18 cellular contexts compared by ENCODE assay signal in genomic region chr17:66665194-66665593, GRCh38.
DNase-seq lines count a peak whose midpoint lies in the region; TF ChIP-seq lines count a peak whose summit lies in the region.
"Had no signal": no experiment of that assay in that cellular context is flagged by ENCODE, and none has a peak within 500 bp of the region (broad histone marks: within the 10 kb centered on the region; RNA-seq: fewer than 3 reads in every experiment).

No MANE protein-coding gene starts in this region.

- H2AFZ ChIP-seq in mammary epithelial cell (ENCODE audit: low read depth, low read length), result no peak overlapping the region

- dilution Hi-C loops in mammary epithelial cell (cut with HindIII; ENCODE audit: low sequenced_read_pairs), result no loop called here

- H3K4me2 ChIP-seq in mammary epithelial cell (ENCODE audit: insufficient read depth, low read depth, low read length), result no peak overlapping the region

- BruUV-seq in mammary epithelial cell (replicated peaks; lab: Mats Ljungman, UMichigan) (no TSS peak), MCF 10A (replicated peaks; lab: Mats Ljungman, UMichigan) (no TSS peak)

- TF ChIP-seq CTCF in mammary epithelial cell (conservative IDR thresholded peaks at IDR 0.05 in 1 of 2, IDR thresholded peaks at IDR 0.05 in 1 of 2; ENCODE audit: extremely low read depth in 1 of 2, insufficient read depth in 1 of 2, low read depth in 1 of 2, low read length in 2 of 2) (no peak), MCF 10A (IDR thresholded peaks at IDR 0.05; ENCODE audit: unreplicated experiment) (no peak), epithelial cell of esophagus (IDR thresholded peaks at IDR 0.05; ENCODE audit: insufficient read depth, low read depth, low read length, missing control alignments) (no peak)

- no peak for TF ChIP-seq POLR2A in erythroblast (IDR thresholded peaks at IDR 0.05; ENCODE audit: low read length)

- in situ Hi-C loops in mammary epithelial cell (cut with MboI; ENCODE audit: low sequenced_read_pairs in 2 of 2), result loop anchor here in 1 of 2 donors (25.0 kb wide), 2 partner anchors 103 to 403 kb away; no protein-coding TSS in a partner anchor

- H4K20me1 ChIP-seq in mammary epithelial cell (ENCODE audit: insufficient read depth, low read length), result no peaks in the 10 kb centered on the region

- intact Hi-C loops in mammary epithelial cell (cut with micrococcal nuclease), result no loop called here
- intact Hi-C loops in MCF 10A (cut with micrococcal nuclease), result no loop called here

- H3K36me3 ChIP-seq in mammary epithelial cell (ENCODE audit: insufficient read depth, low read length), result no peaks in the 10 kb centered on the region

- H3K9me3 Mint-ChIP-seq in MCF 10A (ENCODE audit: unreplicated experiment), result peaks cover 13% of the 10 kb centered on the region

- H3K27me3 Mint-ChIP-seq in MCF 10A (ENCODE audit: insufficient read depth, unreplicated experiment), result no peaks in the 10 kb centered on the region

- WGBS in mammary epithelial cell (ENCODE audit: low coverage, missing lambda C conversion rate), result 79% methylated on average over 4 of the region's 4 CpGs

- H3K79me2 ChIP-seq in mammary epithelial cell (ENCODE audit: insufficient read depth, low read length), result no peaks in the 10 kb centered on the region

- no peak overlapping the region for H3K4me3 ChIP-seq in mammary epithelial cell (replicated peaks in 1 of 3; ENCODE audit: insufficient read depth in 1 of 3, low read depth in 2 of 3, low read length in 3 of 3)
- no peak overlapping the region for H3K4me3 ChIP-seq in epithelial cell of esophagus (ENCODE audit: low read length)
- H3K4me3 ChIP-seq: SJSA1 had no signal

- DNase-seq in mammary epithelial cell (peak; percentile 59), MCF 10A (ENCODE audit: unreplicated experiment) (no peak), RKO (ENCODE audit: low spot score) (peak; percentile 7), epithelial cell of esophagus (ENCODE audit: low read depth) (peak; percentile 49), erythroblast (lab: John Stamatoyannopoulos, UW) (no peak), NCI-H1694 treated with DMSO at 0.1 percent for 48 hours (lab: John Stamatoyannopoulos, UW) (no peak)
- no peak for DNase-seq in central memory CD4-positive, alpha-beta T cell
- DNase-seq: COR-L47, DMS153, H7, MV-4-11, NCI-H1417 treated with DMSO at 0.1 percent for 48 hours, NCI-H2029, NCI-H2171, NCI-H748 treated with DMSO at 0.1 percent for 48 hours, OCI-M1 had no signal

- H3K4me3 Mint-ChIP-seq in MCF 10A (ENCODE audit: unreplicated experiment), result no peak overlapping the region
- H3K4me3 Mint-ChIP-seq: CD14-positive monocyte had no signal

- peaks cover 10% of the 10 kb centered on the region for H3K36me3 Mint-ChIP-seq in MCF 10A (ENCODE audit: insufficient read depth, unreplicated experiment)

- CTCF ChIA-PET in mammary epithelial cell (lab: Charles Lee; ENCODE audit: low non-redundant PET) (no interaction called here), MCF 10A (lab: Yijun Ruan, JAX) (interaction anchor here (1.0 kb wide), 1 partner anchor 465 kb away, joined by 5 read pairs; no protein-coding TSS in a partner anchor)

- H3K4me1 ChIP-seq in mammary epithelial cell (ENCODE audit: insufficient read depth, low read length), result peaks cover 25% of the 10 kb centered on the region
- H3K4me1 ChIP-seq: SJSA1 had no signal

- POLR2A ChIA-PET in MCF 10A (lab: Yijun Ruan, JAX), result no interaction called here

- H3K4me1 Mint-ChIP-seq in MCF 10A (ENCODE audit: insufficient read depth, unreplicated experiment), result peaks cover 17% of the 10 kb centered on the region

- H3K27ac Mint-ChIP-seq in MCF 10A (ENCODE audit: low read depth, unreplicated experiment), result no peak overlapping the region
- H3K27ac Mint-ChIP-seq: CD14-positive monocyte had no signal

- H3K9ac ChIP-seq in mammary epithelial cell (ENCODE audit: insufficient read depth, low read length), result no peak overlapping the region

- no peak overlapping the region for H3K27ac ChIP-seq in mammary epithelial cell (ENCODE audit: insufficient read depth, low read depth, low read length)
- H3K27ac ChIP-seq: SJSA1 had no signal

- no peaks in the 10 kb centered on the region for H3K9me3 ChIP-seq in mammary epithelial cell (replicated peaks; ENCODE audit: insufficient read depth, low read length)
- H3K9me3 ChIP-seq: SJSA1 had no signal

- H3K27me3 ChIP-seq in mammary epithelial cell (ENCODE audit: insufficient read depth, low read length), result no peaks in the 10 kb centered on the region
- H3K27me3 ChIP-seq: SJSA1 had no signal

Comparison
In these comparisons a context has a peak if more than half of its experiments do, and no peak if none do; other contexts are left out.
1. DNase-seq: peak in mammary epithelial cell (single experiment), RKO (single experiment) and epithelial cell of esophagus (single experiment); none in MCF 10A (single experiment), erythroblast (0 of 2), NCI-H1694 treated with DMSO at 0.1 percent for 48 hours (single experiment) and central memory CD4-positive, alpha-beta T cell (single experiment).